1 cellular context compared by ENCODE assay signal in the genomic region with DNA sequence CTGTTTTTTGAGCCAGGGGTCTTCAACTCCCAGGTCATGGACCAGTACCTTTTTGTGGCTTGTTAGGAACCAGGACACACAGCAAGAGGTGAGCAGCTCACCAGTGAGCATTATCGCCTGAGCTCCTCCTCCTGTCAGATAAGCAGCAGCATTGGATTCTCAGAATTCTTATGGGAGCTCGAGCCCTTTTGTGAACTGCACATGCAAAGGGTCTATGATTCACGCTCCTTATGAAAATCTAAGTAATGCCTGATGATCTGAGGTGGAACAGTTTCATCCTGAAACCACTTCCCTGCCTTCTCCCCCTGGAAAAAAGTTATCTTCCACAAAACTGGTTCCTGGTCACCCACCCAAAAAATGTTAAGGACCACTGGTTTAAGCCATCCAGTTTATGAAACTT.
TF ChIP-seq lines count a peak whose summit lies in the region.

No MANE protein-coding gene starts in this region.

TF ChIP-seq in IMR-90, 13 proteins besides CTCF, POLR2A, EP300 and RAD21:
- TF ChIP-seq, protein P1, sequence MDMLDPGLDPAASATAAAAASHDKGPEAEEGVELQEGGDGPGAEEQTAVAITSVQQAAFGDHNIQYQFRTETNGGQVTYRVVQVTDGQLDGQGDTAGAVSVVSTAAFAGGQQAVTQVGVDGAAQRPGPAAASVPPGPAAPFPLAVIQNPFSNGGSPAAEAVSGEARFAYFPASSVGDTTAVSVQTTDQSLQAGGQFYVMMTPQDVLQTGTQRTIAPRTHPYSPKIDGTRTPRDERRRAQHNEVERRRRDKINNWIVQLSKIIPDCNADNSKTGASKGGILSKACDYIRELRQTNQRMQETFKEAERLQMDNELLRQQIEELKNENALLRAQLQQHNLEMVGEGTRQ (IDR thresholded peaks at IDR 0.05; ENCODE audit: low read depth, low read length) = no peak
- TF ChIP-seq SMC3 (IDR thresholded peaks at IDR 0.05; ENCODE audit: low read depth, low read length) (no peak), RCOR1 (IDR thresholded peaks at IDR 0.05; ENCODE audit: insufficient replicate concordance, low read length) (no peak), MAZ (IDR thresholded peaks at IDR 0.05; ENCODE audit: borderline replicate concordance, low read depth, low read length) (no peak), CHD1 (IDR thresholded peaks at IDR 0.05; ENCODE audit: low read depth, low read length) (no peak), MXI1 (IDR thresholded peaks at IDR 0.05; ENCODE audit: borderline replicate concordance, low read depth, low read length) (no peak), FOS (IDR thresholded peaks at IDR 0.05; ENCODE audit: low read depth, low read length) (no peak), ELK1 (IDR thresholded peaks at IDR 0.05; ENCODE audit: borderline replicate concordance, low read depth, low read length) (no peak), CEBPB (IDR thresholded peaks at IDR 0.05; ENCODE audit: low read depth, low read length) (no peak), MAFK (IDR thresholded peaks at IDR 0.05; ENCODE audit: low read depth, low read length) (no peak), NFE2L2 (IDR thresholded peaks at IDR 0.05; ENCODE audit: low read depth, low read length) (no peak), RFX5 (IDR thresholded peaks at IDR 0.05; ENCODE audit: low read depth, low read length) (no peak), BHLHE40 (IDR thresholded peaks at IDR 0.05; ENCODE audit: low read depth, low read length) (no peak)
